In the genomic region with DNA sequence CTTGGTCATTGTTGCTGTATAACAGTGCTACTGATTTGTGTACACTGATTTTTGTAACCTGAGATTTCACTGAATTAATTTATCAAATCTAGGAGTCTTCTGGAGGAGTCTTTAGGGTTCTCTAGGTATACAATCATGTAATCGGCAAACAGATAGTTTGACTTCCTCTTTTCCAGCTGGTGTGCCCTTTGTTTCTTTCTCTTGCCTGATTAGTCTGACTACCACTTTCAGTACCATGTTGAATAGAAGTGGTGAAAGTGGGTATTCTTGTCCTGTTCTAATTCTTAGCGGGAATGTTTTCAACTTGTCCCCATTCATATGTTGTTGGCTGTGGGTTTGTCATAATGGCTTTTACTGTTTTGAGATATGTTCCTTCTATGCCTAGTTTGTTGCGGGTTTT, we compare ENCODE assay signal across 14 cellular contexts.
"Had no signal": no experiment of that assay in that cellular context is flagged by ENCODE, and none has a peak within 500 bp of the region (broad histone marks: within the 10 kb centered on the region; RNA-seq: fewer than 3 reads in every experiment).

No MANE protein-coding gene starts in this region.

- FAIRE-seq: frontal cortex, small intestine had no signal

- H3K27ac ChIP-seq: brain microvascular endothelial cell, epithelial cell of prostate had no signal

- DNase-seq: activated CD4-positive, CD25-positive, alpha-beta regulatory T cell treated with anti-CD3 and anti-CD28 coated beads, Interleukin-2, amount 50 U/mL, for 72 hours; activated naive CD4-positive, alpha-beta T cell treated with Interleukin-2 at 50 U/mL for 16 hours; activated T-cell treated with anti-CD3 and anti-CD28 coated beads for 4 hours; anterior cingulate cortex; brain microvascular endothelial cell; cortex of kidney; effector memory CD4-positive, alpha-beta T cell; head of caudate nucleus; right cardiac atrium; small intestine; stimulated activated naive CD8-positive, alpha-beta T cell treated with anti-CD3 and anti-CD28 coated beads, Interleukin-15, amount 100 ng/mL, for 72 hours had no signal

- ATAC-seq: activated T-helper 17 cell treated with anti-CD3 and anti-CD28 coated beads, Interleukin-2, amount 50 U/mL, for 72 hours; right cardiac atrium; stimulated activated naive CD8-positive, alpha-beta T cell treated with anti-CD3 and anti-CD28 coated beads, Interleukin-15, amount 100 ng/mL, for 72 hours had no signal

- H3K36me3 ChIP-seq: brain microvascular endothelial cell had no signal

- H3K27me3 ChIP-seq: brain microvascular endothelial cell had no signal
